ENCODE assay signal across 10 cellular contexts in genomic region chr19:42601811-42602443, GRCh38. TPM values are rescaled to one million over a fixed set of nuclear protein-coding genes. Genes with fewer than 3 reads are reported as not detected.
DNase-seq lines count a peak whose midpoint lies in the region; ATAC-seq, FAIRE-seq and TF ChIP-seq lines count a peak whose summit lies in the region.
"Had no signal": no experiment of that assay in that cellular context is flagged by ENCODE, and none has a peak within 500 bp of the region (broad histone marks: within the 10 kb centered on the region; RNA-seq: fewer than 3 reads in every experiment).

No MANE protein-coding gene starts in this region.

- no peaks in the 10 kb centered on the region for H3K9me2 ChIP-seq in Karpas-422 (replicated peaks; ENCODE audit: insufficient read depth, low read length)

- intact Hi-C loops in activated T-helper 2 cell treated with anti-CD3 and anti-CD28 coated beads, Interferon-gamma antibody, Interleukin-2, Interleukin-4, amounts not matched to agents 10 μg/mL and 5 μg/mL and 100 μg/mL, durations not matched to agents 14 hours and 24 hours and 36 hours (cut with micrococcal nuclease): loop anchor here (10.0 kb wide), 1 partner anchor 173 kb away; no protein-coding TSS in a partner anchor

- H3K9me3 ChIP-seq in Karpas-422 (ENCODE audit: low read length) (no peaks in the 10 kb centered on the region), liver (ENCODE audit: control insufficient read depth in 4 of 4, low read length in 3 of 4) (no peaks in the 10 kb centered on the region)

- TF ChIP-seq RAD21 in liver (IDR thresholded peaks at IDR 0.05): no peak

- H3K27me3 Mint-ChIP-seq in activated T-helper 2 cell treated with anti-CD3 and anti-CD28 coated beads, Interferon-gamma antibody, Interleukin-2, Interleukin-4, amounts not matched to agents 10 μg/mL and 5 μg/mL and 100 μg/mL, durations not matched to agents 14 hours and 24 hours and 36 hours (ENCODE audit: low read depth): peaks cover 7% of the 10 kb centered on the region

- H3K27ac Mint-ChIP-seq in activated T-helper 2 cell treated with anti-CD3 and anti-CD28 coated beads, Interferon-gamma antibody, Interleukin-2, Interleukin-4, amounts not matched to agents 10 μg/mL and 5 μg/mL and 100 μg/mL, durations not matched to agents 14 hours and 24 hours and 36 hours: no peak overlapping the region

- no peaks in the 10 kb centered on the region for H3K9me3 Mint-ChIP-seq in activated T-helper 2 cell treated with anti-CD3 and anti-CD28 coated beads, Interferon-gamma antibody, Interleukin-2, Interleukin-4, amounts not matched to agents 10 μg/mL and 5 μg/mL and 100 μg/mL, durations not matched to agents 14 hours and 24 hours and 36 hours
- H3K9me3 Mint-ChIP-seq: central memory CD8-positive, alpha-beta T cell had no signal

- H3K79me2 ChIP-seq in Karpas-422 (ENCODE audit: low read length): no peaks in the 10 kb centered on the region

- ATAC-seq in GM18519 (IDR thresholded peaks at IDR 0.05; ENCODE audit: low FRiP score, unreplicated experiment): no peak
- ATAC-seq in HG02610 (IDR thresholded peaks at IDR 0.05; ENCODE audit: unreplicated experiment): no peak
- ATAC-seq in HG02678 (IDR thresholded peaks at IDR 0.05; ENCODE audit: unreplicated experiment): no peak

- H3K27me3 ChIP-seq in Karpas-422 (ENCODE audit: low read length): no peaks in the 10 kb centered on the region
- peaks cover 0 to 9% (median 3%) of the 10 kb centered on the region in 4 donors for H3K27me3 ChIP-seq in liver (ENCODE audit: control insufficient read depth in 4 of 4, insufficient read depth in 4 of 4, low read length in 3 of 4)

- FAIRE-seq in GM12891 (lab: Jason Lieb, UNC): no peak

- TF ChIP-seq CTCF in liver (IDR thresholded peaks at IDR 0.05; ENCODE audit: low read depth, low read length, missing input control): no peak

- H4K20me1 ChIP-seq in Karpas-422 (ENCODE audit: insufficient read depth, low read depth, low read length): 0 out of 2 replicates have a peak, but pooled peaks cover 5% of the 10 kb centered on the region

- no peaks in the 10 kb centered on the region for H3K36me3 ChIP-seq in Karpas-422 (ENCODE audit: insufficient read depth, low read length)
- no peaks in the 10 kb centered on the region for H3K36me3 ChIP-seq in liver (ENCODE audit: control insufficient read depth in 4 of 4, insufficient read depth in 3 of 4, low read depth in 1 of 4, low read length in 3 of 4)

- no peaks in the 10 kb centered on the region for H3K4me1 ChIP-seq in Karpas-422 (ENCODE audit: low read length)
- H3K4me1 ChIP-seq in liver (ENCODE audit: control insufficient read depth in 4 of 4, insufficient read depth in 4 of 4, low read length in 3 of 4): no peaks in the 10 kb centered on the region

- no peak overlapping the region for H3K9ac ChIP-seq in Karpas-422 (ENCODE audit: low read length)
- no peak overlapping the region for H3K9ac ChIP-seq in liver (ENCODE audit: low read depth in 1 of 2, low read length in 2 of 2)

- no peaks in the 10 kb centered on the region for H3K4me1 Mint-ChIP-seq in activated T-helper 2 cell treated with anti-CD3 and anti-CD28 coated beads, Interferon-gamma antibody, Interleukin-2, Interleukin-4, amounts not matched to agents 10 μg/mL and 5 μg/mL and 100 μg/mL, durations not matched to agents 14 hours and 24 hours and 36 hours (ENCODE audit: low read depth)
- H3K4me1 Mint-ChIP-seq: central memory CD8-positive, alpha-beta T cell had no signal

- no peak overlapping the region for H3K4me2 ChIP-seq in Karpas-422 (ENCODE audit: low read depth, low read length, poor library complexity, severe bottlenecking)

- DNase-seq in GM12891 (ENCODE audit: insufficient read length, low spot score) (no peak), Karpas-422 (peak; percentile 66), NCI-H1436 treated with DMSO at 0.1 percent for 48 hours (lab: John Stamatoyannopoulos, UW) (no peak)
- DNase-seq in activated T-helper 2 cell treated with anti-CD3 and anti-CD28 coated beads, Interferon-gamma antibody, Interleukin-2, Interleukin-4, amounts not matched to agents 10 μg/mL and 5 μg/mL and 100 μg/mL, durations not matched to agents 14 hours and 24 hours and 36 hours (ENCODE audit: low spot score): peak; percentile 20

- no peak overlapping the region for H3K4me3 Mint-ChIP-seq in activated T-helper 2 cell treated with anti-CD3 and anti-CD28 coated beads, Interferon-gamma antibody, Interleukin-2, Interleukin-4, amounts not matched to agents 10 μg/mL and 5 μg/mL and 100 μg/mL, durations not matched to agents 14 hours and 24 hours and 36 hours (ENCODE audit: low read depth)
- H3K4me3 Mint-ChIP-seq: central memory CD8-positive, alpha-beta T cell had no signal

- H2AFZ ChIP-seq in Karpas-422 (ENCODE audit: low read length): no peak overlapping the region

- H3K4me3 ChIP-seq in Karpas-422 (ENCODE audit: low read length) (no peak overlapping the region), liver (ENCODE audit: low read depth in 1 of 3, low read length in 3 of 3) (no peak overlapping the region)

- no peaks in the 10 kb centered on the region for H3K36me3 Mint-ChIP-seq in activated T-helper 2 cell treated with anti-CD3 and anti-CD28 coated beads, Interferon-gamma antibody, Interleukin-2, Interleukin-4, amounts not matched to agents 10 μg/mL and 5 μg/mL and 100 μg/mL, durations not matched to agents 14 hours and 24 hours and 36 hours (ENCODE audit: low read depth)

- H3K27ac ChIP-seq in Karpas-422 (ENCODE audit: low read length) (no peak overlapping the region), liver (ENCODE audit: low read depth in 1 of 2, low read length in 2 of 2) (no peak overlapping the region)

- WGBS in liver: 25% methylated on average over 5 of the region's 5 CpGs

- no peak for TF ChIP-seq POLR2A in GM12891 (IDR thresholded peaks at IDR 0.05; ENCODE audit: low read depth, low read length)

TF ChIP-seq in GM12891, 5 proteins besides CTCF, POLR2A, EP300 and RAD21:
- TF ChIP-seq TAF1 (IDR thresholded peaks at IDR 0.05; ENCODE audit: low read depth, low read length) (no peak), POLR2AphosphoS5 (IDR thresholded peaks at IDR 0.05; ENCODE audit: low read depth, low read length) (no peak), SPI1 (IDR thresholded peaks at IDR 0.05; ENCODE audit: low read depth, low read length) (peak; percentile 62)

TF ChIP-seq in liver, 16 proteins besides CTCF, POLR2A, EP300 and RAD21:
- no peak for TF ChIP-seq RXRA (IDR thresholded peaks at IDR 0.05)
- TF ChIP-seq REST (IDR thresholded peaks at IDR 0.05): peak; percentile 99

RNA-seq across cellular contexts. Expression of gene CEACAM8, which starts 7.2 kb away (rescaled TPM):
- not detected for polyA plus RNA-seq in GM12891 (2012; ENCODE audit: low read depth, missing spikeins)
- total RNA-seq in Karpas-422 (2014; rRNA removed; shearing (Covaris generic); ENCODE audit: low replicate concordance): not detected in 2 replicates
- not detected in 2 replicates for total RNA-seq in activated T-helper 2 cell treated with anti-CD3 and anti-CD28 coated beads, Interferon-gamma antibody, Interleukin-2, Interleukin-4, amounts not matched to agents 10 μg/mL and 5 μg/mL and 100 μg/mL, durations not matched to agents 14 hours and 24 hours and 36 hours
- 1 to 10 TPM in 1 of 2 donors, not detected in 1; 2.1 TPM for total RNA-seq in liver
- polyA plus RNA-seq in liver: under 1 TPM; 0.07 to 0.16 TPM
- total RNA-seq: T-helper 1 cell treated with Interleukin-12 subunit alpha and Interleukin-12 subunit beta and Interleukin-4 antibody, amounts not matched to agents 30 ng/mL and 1 ng/mL, for 36 hours had no signal

Comparison
In these comparisons a context has a peak if more than half of its experiments do, and no peak if none do; other contexts are left out.
1. DNase-seq: peak in Karpas-422 (single experiment) and activated T-helper 2 cell treated with anti-CD3 and anti-CD28 coated beads, Interferon-gamma antibody, Interleukin-2, Interleukin-4, amounts not matched to agents 10 μg/mL and 5 μg/mL and 100 μg/mL, durations not matched to agents 14 hours and 24 hours and 36 hours (single experiment); none in GM12891 (single experiment) and NCI-H1436 treated with DMSO at 0.1 percent for 48 hours (single experiment).